In genomic region chr2:98161202-98161601, GRCh38 we compare ENCODE assay signal across 13 cellular contexts.
"Had no signal": no experiment of that assay in that cellular context is flagged by ENCODE, and none has a peak within 500 bp of the region (broad histone marks: within the 10 kb centered on the region; RNA-seq: fewer than 3 reads in every experiment).

No MANE protein-coding gene starts in this region.

- H3K9me3 ChIP-seq: mucosa of descending colon, stomach, tibial nerve had no signal

- H3K36me3 ChIP-seq: stomach, tibial nerve had no signal

- DNase-seq: activated CD4-positive, alpha-beta T cell treated with anti-CD3 and anti-CD28 coated beads, Interleukin-2, amount 50 U/mL, for 1 hour; activated CD4-positive, CD25-positive, alpha-beta regulatory T cell; activated effector memory CD4-positive, alpha-beta T cell treated with Interleukin-2 at 50 U/mL for 16 hours; activated T-cell treated with anti-CD3 and anti-CD28 coated beads, Interleukin-2, amount 50 U/mL, for 24 hours; hypothalamus; mucosa of descending colon; natural killer cell; SHP77; stomach; T-helper 17 cell had no signal

- H3K27me3 ChIP-seq: stomach, tibial nerve had no signal

- H3K4me3 ChIP-seq: mucosa of descending colon, stomach, tibial nerve had no signal

- ATAC-seq: mucosa of descending colon, natural killer cell, SK-N-SH treated with all-trans-retinoic acid at 6 μM for 48 hours, T-helper 17 cell had no signal

- FAIRE-seq: TTC549 had no signal
